In genomic region chr2:164447660-164448059, GRCh38 we compare ENCODE assay signal across 15 cellular contexts.
DNase-seq lines count a peak whose midpoint lies in the region; TF ChIP-seq lines count a peak whose summit lies in the region.
"Had no signal": no experiment of that assay in that cellular context is flagged by ENCODE, and none has a peak within 500 bp of the region (broad histone marks: within the 10 kb centered on the region; RNA-seq: fewer than 3 reads in every experiment).

No MANE protein-coding gene starts in this region.

- no peaks in the 10 kb centered on the region for H3K36me3 ChIP-seq in mesendoderm (ENCODE audit: control insufficient read depth, insufficient read depth, low read length)
- H3K36me3 ChIP-seq: BLaER1 had no signal

- no peak overlapping the region for H4K5ac ChIP-seq in mesendoderm (ENCODE audit: low read length)

- peaks cover 2% of the 10 kb centered on the region for H3K4me1 ChIP-seq in mesendoderm (ENCODE audit: control insufficient read depth, low read depth, low read length)
- H3K4me1 ChIP-seq: BLaER1, Caco-2 had no signal

- no peak overlapping the region for H2AK5ac ChIP-seq in mesendoderm (ENCODE audit: low read length)

- no peak overlapping the region for H3K4me3 ChIP-seq in mesendoderm (ENCODE audit: low read length)
- H3K4me3 ChIP-seq: BLaER1 had no signal

- no peaks in the 10 kb centered on the region for H3K79me1 ChIP-seq in mesendoderm (ENCODE audit: low read length)

- no peak overlapping the region for H2BK15ac ChIP-seq in mesendoderm (replicated peaks; ENCODE audit: low read depth)

- no peak overlapping the region for H3K9ac ChIP-seq in mesendoderm (ENCODE audit: low read length)
- H3K9ac ChIP-seq: BLaER1 had no signal

- no CpG with 5 or more reads among the region's 5 CpGs for WGBS in mesendoderm (ENCODE audit: extremely low coverage, insufficient coverage, low lambda C conversion rate)

- no peak overlapping the region for H2BK120ac ChIP-seq in mesendoderm (ENCODE audit: low read depth, low read length)

- DNase-seq in NCI-H1436 (lab: John Stamatoyannopoulos, UW) (peak; percentile 49), NCI-H1436 treated with DMSO at 0.1 percent for 48 hours (lab: John Stamatoyannopoulos, UW) (no peak), UCSD-AML1 (lab: John Stamatoyannopoulos, UW; ENCODE audit: unreplicated experiment) (peak; percentile 4), mesendoderm (no peak), NCI-H510A (lab: John Stamatoyannopoulos, UW) (no peak), NCI-H146 (lab: John Stamatoyannopoulos, UW) (no peak), erythroblast (lab: John Stamatoyannopoulos, UW) (no peak)
- DNase-seq: AML-193; Caco-2; CD8-positive, alpha-beta memory T cell; DND-41; GDM1; IMR-90 had no signal

- H3K27ac ChIP-seq in mesendoderm (ENCODE audit: low read depth, low read length), result no peak overlapping the region
- H3K27ac ChIP-seq: 22Rv1, BLaER1 had no signal

- H3K4ac ChIP-seq in mesendoderm (ENCODE audit: low read depth, low read length), result no peak overlapping the region

- no peak overlapping the region for H2BK5ac ChIP-seq in mesendoderm (ENCODE audit: low read length)

- H3K18ac ChIP-seq in mesendoderm (ENCODE audit: low read length), result peak overlapping the region; percentile 45

- no peak overlapping the region for H3K4me2 ChIP-seq in mesendoderm (ENCODE audit: low read length)
- H3K4me2 ChIP-seq: BLaER1 had no signal

- no peak overlapping the region for H3K23ac ChIP-seq in mesendoderm (ENCODE audit: low read length)

- no peaks in the 10 kb centered on the region for H3K27me3 ChIP-seq in mesendoderm (ENCODE audit: insufficient read depth, low read length, poor library complexity)
- H3K27me3 ChIP-seq: BLaER1 had no signal

- H3K56ac ChIP-seq in mesendoderm (ENCODE audit: low read length), result no peak overlapping the region

- no peaks in the 10 kb centered on the region for H3K79me2 ChIP-seq in mesendoderm (ENCODE audit: control insufficient read depth, insufficient read depth, low read length)

- no peak for TF ChIP-seq POLR2A in erythroblast (IDR thresholded peaks at IDR 0.05; ENCODE audit: low read length)

- no peak overlapping the region for H4K8ac ChIP-seq in mesendoderm (ENCODE audit: low read depth, low read length)

Comparison
In these comparisons a context has a peak if more than half of its experiments do, and no peak if none do; other contexts are left out.
1. DNase-seq: peak in NCI-H1436 (single experiment) and UCSD-AML1 (single experiment); none in NCI-H1436 treated with DMSO at 0.1 percent for 48 hours (single experiment), mesendoderm (single experiment), NCI-H510A (single experiment), NCI-H146 (single experiment) and erythroblast (0 of 2).